Comparison of ENCODE assay signal across 1 cellular context in the genomic region with DNA sequence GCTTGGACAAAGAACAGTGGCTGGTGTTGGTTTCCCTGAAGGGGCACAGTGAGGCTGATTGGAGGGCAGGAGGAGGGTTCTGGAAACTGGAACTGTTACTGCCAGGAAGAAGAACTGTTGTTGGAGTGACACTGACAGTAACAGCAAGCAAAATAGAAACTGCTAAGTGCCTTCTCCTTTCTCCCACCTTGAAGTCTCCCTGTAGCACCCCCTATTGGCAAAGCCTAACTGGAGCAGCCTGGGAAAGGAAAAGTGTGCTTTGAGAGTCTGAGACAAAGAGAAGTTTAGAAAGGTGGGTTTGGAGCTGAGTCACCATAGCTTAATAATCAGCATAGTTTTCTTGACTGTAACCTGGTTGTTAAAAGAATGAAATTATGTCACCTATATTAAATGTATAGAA.
TF ChIP-seq lines count a peak whose summit lies in the region.

No MANE protein-coding gene starts in this region.

TF ChIP-seq in SK-N-SH, 30 proteins besides CTCF, POLR2A, EP300 and RAD21 (continued from another document):
- TF ChIP-seq, protein P1, sequence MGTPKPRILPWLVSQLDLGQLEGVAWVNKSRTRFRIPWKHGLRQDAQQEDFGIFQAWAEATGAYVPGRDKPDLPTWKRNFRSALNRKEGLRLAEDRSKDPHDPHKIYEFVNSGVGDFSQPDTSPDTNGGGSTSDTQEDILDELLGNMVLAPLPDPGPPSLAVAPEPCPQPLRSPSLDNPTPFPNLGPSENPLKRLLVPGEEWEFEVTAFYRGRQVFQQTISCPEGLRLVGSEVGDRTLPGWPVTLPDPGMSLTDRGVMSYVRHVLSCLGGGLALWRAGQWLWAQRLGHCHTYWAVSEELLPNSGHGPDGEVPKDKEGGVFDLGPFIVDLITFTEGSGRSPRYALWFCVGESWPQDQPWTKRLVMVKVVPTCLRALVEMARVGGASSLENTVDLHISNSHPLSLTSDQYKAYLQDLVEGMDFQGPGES (IDR thresholded peaks at IDR 0.05; ENCODE audit: low read depth, low read length) = no peak
- TF ChIP-seq RCOR1 (IDR thresholded peaks at IDR 0.05; ENCODE audit: low read length) (no peak), GATA2 (CRISPR knock-in tag; IDR thresholded peaks at IDR 0.05) (no peak), YY1 (IDR thresholded peaks at IDR 0.05; ENCODE audit: low read depth) (no peak)
- TF ChIP-seq, protein P2, sequence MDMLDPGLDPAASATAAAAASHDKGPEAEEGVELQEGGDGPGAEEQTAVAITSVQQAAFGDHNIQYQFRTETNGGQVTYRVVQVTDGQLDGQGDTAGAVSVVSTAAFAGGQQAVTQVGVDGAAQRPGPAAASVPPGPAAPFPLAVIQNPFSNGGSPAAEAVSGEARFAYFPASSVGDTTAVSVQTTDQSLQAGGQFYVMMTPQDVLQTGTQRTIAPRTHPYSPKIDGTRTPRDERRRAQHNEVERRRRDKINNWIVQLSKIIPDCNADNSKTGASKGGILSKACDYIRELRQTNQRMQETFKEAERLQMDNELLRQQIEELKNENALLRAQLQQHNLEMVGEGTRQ (IDR thresholded peaks at IDR 0.05; ENCODE audit: borderline replicate concordance, low read depth, low read length) = no peak
